1 cellular context compared by ENCODE assay signal in the genomic region with DNA sequence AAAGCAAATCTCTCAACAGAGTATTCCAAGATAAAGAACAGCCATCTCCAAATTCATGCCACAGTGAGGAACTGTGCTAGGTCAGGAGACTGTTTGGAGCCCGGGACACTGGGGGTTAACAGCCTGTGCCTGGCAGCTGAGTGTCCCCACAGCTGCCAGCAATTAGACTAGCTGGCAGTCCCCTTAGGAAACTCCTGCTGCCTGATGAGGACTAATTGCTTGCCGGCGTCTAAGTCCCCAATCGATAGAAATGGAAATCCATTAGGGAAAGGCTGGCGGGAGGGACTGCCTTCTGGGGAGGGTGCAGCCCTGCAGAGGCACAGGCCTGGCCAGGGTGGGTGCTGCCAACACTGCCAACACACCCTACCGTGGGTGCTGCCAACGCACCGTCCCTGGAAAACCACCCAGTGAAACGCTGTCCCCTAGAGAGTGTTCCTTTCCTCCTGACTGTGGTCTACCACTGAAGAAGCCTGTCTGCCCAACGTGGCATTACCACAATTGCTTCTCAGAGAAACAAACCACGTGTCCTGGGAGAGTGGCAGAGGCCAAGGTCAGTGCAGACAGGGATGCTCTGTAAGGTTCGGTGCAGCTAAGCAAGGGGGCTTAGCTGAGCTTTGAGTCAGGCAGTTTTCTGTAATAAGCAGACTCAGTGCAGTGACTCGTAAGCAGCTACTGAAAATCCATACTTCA.
TF ChIP-seq lines count a peak whose summit lies in the region.

No MANE protein-coding gene starts in this region.

TF ChIP-seq in HepG2, 621 proteins besides CTCF, POLR2A, EP300 and RAD21 (continued from another document and continues in another):
- TF ChIP-seq, protein P1, sequence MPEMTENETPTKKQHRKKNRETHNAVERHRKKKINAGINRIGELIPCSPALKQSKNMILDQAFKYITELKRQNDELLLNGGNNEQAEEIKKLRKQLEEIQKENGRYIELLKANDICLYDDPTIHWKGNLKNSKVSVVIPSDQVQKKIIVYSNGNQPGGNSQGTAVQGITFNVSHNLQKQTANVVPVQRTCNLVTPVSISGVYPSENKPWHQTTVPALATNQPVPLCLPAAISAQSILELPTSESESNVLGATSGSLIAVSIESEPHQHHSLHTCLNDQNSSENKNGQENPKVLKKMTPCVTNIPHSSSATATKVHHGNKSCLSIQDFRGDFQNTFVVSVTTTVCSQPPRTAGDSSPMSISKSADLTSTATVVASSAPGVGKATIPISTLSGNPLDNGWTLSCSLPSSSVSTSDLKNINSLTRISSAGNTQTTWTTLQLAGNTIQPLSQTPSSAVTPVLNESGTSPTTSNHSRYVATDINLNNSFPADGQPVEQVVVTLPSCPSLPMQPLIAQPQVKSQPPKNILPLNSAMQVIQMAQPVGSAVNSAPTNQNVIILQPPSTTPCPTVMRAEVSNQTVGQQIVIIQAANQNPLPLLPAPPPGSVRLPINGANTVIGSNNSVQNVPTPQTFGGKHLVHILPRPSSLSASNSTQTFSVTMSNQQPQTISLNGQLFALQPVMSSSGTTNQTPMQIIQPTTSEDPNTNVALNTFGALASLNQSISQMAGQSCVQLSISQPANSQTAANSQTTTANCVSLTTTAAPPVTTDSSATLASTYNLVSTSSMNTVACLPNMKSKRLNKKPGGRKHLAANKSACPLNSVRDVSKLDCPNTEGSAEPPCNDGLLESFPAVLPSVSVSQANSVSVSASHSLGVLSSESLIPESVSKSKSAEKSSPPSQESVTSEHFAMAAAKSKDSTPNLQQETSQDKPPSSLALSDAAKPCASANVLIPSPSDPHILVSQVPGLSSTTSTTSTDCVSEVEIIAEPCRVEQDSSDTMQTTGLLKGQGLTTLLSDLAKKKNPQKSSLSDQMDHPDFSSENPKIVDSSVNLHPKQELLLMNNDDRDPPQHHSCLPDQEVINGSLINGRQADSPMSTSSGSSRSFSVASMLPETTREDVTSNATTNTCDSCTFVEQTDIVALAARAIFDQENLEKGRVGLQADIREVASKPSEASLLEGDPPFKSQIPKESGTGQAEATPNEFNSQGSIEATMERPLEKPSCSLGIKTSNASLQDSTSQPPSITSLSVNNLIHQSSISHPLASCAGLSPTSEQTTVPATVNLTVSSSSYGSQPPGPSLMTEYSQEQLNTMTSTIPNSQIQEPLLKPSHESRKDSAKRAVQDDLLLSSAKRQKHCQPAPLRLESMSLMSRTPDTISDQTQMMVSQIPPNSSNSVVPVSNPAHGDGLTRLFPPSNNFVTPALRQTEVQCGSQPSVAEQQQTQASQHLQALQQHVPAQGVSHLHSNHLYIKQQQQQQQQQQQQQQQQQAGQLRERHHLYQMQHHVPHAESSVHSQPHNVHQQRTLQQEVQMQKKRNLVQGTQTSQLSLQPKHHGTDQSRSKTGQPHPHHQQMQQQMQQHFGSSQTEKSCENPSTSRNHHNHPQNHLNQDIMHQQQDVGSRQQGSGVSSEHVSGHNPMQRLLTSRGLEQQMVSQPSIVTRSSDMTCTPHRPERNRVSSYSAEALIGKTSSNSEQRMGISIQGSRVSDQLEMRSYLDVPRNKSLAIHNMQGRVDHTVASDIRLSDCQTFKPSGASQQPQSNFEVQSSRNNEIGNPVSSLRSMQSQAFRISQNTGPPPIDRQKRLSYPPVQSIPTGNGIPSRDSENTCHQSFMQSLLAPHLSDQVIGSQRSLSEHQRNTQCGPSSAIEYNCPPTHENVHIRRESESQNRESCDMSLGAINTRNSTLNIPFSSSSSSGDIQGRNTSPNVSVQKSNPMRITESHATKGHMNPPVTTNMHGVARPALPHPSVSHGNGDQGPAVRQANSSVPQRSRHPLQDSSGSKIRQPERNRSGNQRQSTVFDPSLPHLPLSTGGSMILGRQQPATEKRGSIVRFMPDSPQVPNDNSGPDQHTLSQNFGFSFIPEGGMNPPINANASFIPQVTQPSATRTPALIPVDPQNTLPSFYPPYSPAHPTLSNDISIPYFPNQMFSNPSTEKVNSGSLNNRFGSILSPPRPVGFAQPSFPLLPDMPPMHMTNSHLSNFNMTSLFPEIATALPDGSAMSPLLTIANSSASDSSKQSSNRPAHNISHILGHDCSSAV (CRISPR knock-in tag; IDR thresholded peaks at IDR 0.05; ENCODE audit: borderline replicate concordance), result no peak
- TF ChIP-seq HDAC2 (CRISPR knock-in tag; IDR thresholded peaks at IDR 0.05), result 0 out of 2 replicates have a peak, but pooled peaks have one; percentile 23
- TF ChIP-seq SSRP1 (CRISPR knock-in tag; IDR thresholded peaks at IDR 0.05), result no peak
- TF ChIP-seq, protein P2, sequence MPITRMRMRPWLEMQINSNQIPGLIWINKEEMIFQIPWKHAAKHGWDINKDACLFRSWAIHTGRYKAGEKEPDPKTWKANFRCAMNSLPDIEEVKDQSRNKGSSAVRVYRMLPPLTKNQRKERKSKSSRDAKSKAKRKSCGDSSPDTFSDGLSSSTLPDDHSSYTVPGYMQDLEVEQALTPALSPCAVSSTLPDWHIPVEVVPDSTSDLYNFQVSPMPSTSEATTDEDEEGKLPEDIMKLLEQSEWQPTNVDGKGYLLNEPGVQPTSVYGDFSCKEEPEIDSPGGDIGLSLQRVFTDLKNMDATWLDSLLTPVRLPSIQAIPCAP (CRISPR knock-in tag; IDR thresholded peaks at IDR 0.05; ENCODE audit: low read depth), result no peak
- TF ChIP-seq ZNF335 (CRISPR knock-in tag; IDR thresholded peaks at IDR 0.05), result no peak
- TF ChIP-seq RXRB (CRISPR knock-in tag; IDR thresholded peaks at IDR 0.05; ENCODE audit: borderline replicate concordance), result 0 out of 2 replicates have a peak, but pooled peaks have one; percentile 16
- no peak for TF ChIP-seq NFE2L2 (IDR thresholded peaks at IDR 0.05; ENCODE audit: low read length)
- TF ChIP-seq, protein P3, sequence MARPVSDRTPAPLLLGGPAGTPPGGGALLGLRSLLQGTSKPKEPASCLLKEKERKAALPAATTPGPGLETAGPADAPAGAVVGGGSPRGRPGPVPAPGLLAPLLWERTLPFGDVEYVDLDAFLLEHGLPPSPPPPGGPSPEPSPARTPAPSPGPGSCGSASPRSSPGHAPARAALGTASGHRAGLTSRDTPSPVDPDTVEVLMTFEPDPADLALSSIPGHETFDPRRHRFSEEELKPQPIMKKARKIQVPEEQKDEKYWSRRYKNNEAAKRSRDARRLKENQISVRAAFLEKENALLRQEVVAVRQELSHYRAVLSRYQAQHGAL (CRISPR knock-in tag; IDR thresholded peaks at IDR 0.05; ENCODE audit: not compliant biosample characterization), result no peak
- TF ChIP-seq, protein P4, sequence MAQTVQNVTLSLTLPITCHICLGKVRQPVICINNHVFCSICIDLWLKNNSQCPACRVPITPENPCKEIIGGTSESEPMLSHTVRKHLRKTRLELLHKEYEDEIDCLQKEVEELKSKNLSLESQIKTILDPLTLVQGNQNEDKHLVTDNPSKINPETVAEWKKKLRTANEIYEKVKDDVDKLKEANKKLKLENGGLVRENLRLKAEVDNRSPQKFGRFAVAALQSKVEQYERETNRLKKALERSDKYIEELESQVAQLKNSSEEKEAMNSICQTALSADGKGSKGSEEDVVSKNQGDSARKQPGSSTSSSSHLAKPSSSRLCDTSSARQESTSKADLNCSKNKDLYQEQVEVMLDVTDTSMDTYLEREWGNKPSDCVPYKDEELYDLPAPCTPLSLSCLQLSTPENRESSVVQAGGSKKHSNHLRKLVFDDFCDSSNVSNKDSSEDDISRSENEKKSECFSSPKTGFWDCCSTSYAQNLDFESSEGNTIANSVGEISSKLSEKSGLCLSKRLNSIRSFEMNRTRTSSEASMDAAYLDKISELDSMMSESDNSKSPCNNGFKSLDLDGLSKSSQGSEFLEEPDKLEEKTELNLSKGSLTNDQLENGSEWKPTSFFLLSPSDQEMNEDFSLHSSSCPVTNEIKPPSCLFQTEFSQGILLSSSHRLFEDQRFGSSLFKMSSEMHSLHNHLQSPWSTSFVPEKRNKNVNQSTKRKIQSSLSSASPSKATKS (CRISPR knock-in tag; IDR thresholded peaks at IDR 0.05), result no peak
- no peak for TF ChIP-seq IKZF1 (IDR thresholded peaks at IDR 0.05)
- TF ChIP-seq, protein P5, sequence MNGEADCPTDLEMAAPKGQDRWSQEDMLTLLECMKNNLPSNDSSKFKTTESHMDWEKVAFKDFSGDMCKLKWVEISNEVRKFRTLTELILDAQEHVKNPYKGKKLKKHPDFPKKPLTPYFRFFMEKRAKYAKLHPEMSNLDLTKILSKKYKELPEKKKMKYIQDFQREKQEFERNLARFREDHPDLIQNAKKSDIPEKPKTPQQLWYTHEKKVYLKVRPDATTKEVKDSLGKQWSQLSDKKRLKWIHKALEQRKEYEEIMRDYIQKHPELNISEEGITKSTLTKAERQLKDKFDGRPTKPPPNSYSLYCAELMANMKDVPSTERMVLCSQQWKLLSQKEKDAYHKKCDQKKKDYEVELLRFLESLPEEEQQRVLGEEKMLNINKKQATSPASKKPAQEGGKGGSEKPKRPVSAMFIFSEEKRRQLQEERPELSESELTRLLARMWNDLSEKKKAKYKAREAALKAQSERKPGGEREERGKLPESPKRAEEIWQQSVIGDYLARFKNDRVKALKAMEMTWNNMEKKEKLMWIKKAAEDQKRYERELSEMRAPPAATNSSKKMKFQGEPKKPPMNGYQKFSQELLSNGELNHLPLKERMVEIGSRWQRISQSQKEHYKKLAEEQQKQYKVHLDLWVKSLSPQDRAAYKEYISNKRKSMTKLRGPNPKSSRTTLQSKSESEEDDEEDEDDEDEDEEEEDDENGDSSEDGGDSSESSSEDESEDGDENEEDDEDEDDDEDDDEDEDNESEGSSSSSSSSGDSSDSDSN (CRISPR knock-in tag; IDR thresholded peaks at IDR 0.05), result no peak
- peak; percentile 40; the same call in 1 of the 2 replicates for TF ChIP-seq GATAD2A (CRISPR knock-in tag; IDR thresholded peaks at IDR 0.05)
- peak; percentile 62 for TF ChIP-seq RARA (CRISPR knock-in tag; IDR thresholded peaks at IDR 0.05)
- TF ChIP-seq, protein P6, sequence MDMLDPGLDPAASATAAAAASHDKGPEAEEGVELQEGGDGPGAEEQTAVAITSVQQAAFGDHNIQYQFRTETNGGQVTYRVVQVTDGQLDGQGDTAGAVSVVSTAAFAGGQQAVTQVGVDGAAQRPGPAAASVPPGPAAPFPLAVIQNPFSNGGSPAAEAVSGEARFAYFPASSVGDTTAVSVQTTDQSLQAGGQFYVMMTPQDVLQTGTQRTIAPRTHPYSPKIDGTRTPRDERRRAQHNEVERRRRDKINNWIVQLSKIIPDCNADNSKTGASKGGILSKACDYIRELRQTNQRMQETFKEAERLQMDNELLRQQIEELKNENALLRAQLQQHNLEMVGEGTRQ (IDR thresholded peaks at IDR 0.05; ENCODE audit: low read depth, low read length), result peak; percentile 55; the same call in 1 of the 2 replicates
- TF ChIP-seq, protein P6 (CRISPR knock-in tag; IDR thresholded peaks at IDR 0.05; ENCODE audit: borderline replicate concordance), result peak; percentile 50; the same call in 1 of the 2 replicates
- no peak for TF ChIP-seq SOX13 (IDR thresholded peaks at IDR 0.05)
- 0 out of 4 replicates have a peak, but pooled peaks of 1 of the 2 experiments have one; percentile 11 for TF ChIP-seq SOX13 (CRISPR knock-in tag; conservative IDR thresholded peaks at IDR 0.05 in 1 of 2, IDR thresholded peaks at IDR 0.05 in 1 of 2)
- no peak for TF ChIP-seq CC2D1A (CRISPR knock-in tag; IDR thresholded peaks at IDR 0.05)
- no peak for TF ChIP-seq BCL6 (CRISPR knock-in tag; IDR thresholded peaks at IDR 0.05)
- peak; percentile 51; the same call in 1 of the 2 replicates for TF ChIP-seq DMAP1 (CRISPR knock-in tag; IDR thresholded peaks at IDR 0.05)
- TF ChIP-seq HDAC6 (IDR thresholded peaks at IDR 0.05; ENCODE audit: low read depth, low read length), result no peak
- TF ChIP-seq ZNF607 (CRISPR knock-in tag; IDR thresholded peaks at IDR 0.05; ENCODE audit: borderline replicate concordance), result no peak
- TF ChIP-seq FOXM1 (CRISPR knock-in tag; IDR thresholded peaks at IDR 0.05), result no peak
- TF ChIP-seq REXO4 (CRISPR knock-in tag; IDR thresholded peaks at IDR 0.05; ENCODE audit: borderline replicate concordance), result no peak
- peak; percentile 53; the same call in 1 of the 2 replicates for TF ChIP-seq ZNF652 (CRISPR knock-in tag; IDR thresholded peaks at IDR 0.05; ENCODE audit: borderline replicate concordance, low read depth)
- TF ChIP-seq, protein P7, sequence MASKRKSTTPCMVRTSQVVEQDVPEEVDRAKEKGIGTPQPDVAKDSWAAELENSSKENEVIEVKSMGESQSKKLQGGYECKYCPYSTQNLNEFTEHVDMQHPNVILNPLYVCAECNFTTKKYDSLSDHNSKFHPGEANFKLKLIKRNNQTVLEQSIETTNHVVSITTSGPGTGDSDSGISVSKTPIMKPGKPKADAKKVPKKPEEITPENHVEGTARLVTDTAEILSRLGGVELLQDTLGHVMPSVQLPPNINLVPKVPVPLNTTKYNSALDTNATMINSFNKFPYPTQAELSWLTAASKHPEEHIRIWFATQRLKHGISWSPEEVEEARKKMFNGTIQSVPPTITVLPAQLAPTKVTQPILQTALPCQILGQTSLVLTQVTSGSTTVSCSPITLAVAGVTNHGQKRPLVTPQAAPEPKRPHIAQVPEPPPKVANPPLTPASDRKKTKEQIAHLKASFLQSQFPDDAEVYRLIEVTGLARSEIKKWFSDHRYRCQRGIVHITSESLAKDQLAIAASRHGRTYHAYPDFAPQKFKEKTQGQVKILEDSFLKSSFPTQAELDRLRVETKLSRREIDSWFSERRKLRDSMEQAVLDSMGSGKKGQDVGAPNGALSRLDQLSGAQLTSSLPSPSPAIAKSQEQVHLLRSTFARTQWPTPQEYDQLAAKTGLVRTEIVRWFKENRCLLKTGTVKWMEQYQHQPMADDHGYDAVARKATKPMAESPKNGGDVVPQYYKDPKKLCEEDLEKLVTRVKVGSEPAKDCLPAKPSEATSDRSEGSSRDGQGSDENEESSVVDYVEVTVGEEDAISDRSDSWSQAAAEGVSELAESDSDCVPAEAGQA (IDR thresholded peaks at IDR 0.05; ENCODE audit: low read depth), result no peak
- TF ChIP-seq, protein P7 (CRISPR knock-in tag; IDR thresholded peaks at IDR 0.05; ENCODE audit: borderline replicate concordance), result no peak
- peak; percentile 39; the same call in 1 of the 2 replicates for TF ChIP-seq HNF4A (CRISPR knock-in tag; IDR thresholded peaks at IDR 0.05)
- TF ChIP-seq MXI1 (IDR thresholded peaks at IDR 0.05; ENCODE audit: borderline replicate concordance, low read depth, low read length), result 0 out of 3 replicates have a peak, but pooled peaks have one; percentile 31
